ENCODE assay signal across 20 cellular contexts in the genomic region with DNA sequence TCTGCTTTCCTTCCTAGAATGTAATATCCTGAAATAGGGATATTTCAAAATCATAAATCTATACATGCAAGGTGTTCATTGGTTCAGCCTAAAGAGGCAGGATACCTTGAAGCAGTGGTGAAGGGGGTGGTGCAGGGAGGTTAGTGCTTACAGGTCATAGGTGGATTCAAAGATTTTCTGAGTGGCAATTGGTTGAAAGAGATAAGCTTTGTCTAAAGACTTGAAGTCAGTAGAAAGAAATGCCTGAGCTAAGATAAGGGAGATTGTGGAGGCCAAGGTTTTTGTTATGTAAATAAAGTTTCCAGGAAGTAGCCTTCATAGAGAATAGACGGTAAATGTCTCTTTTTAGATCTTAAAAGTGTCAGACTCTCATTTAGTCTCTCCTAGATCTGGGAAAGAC.
"Had no signal": no experiment of that assay in that cellular context is flagged by ENCODE, and none has a peak within 500 bp of the region (broad histone marks: within the 10 kb centered on the region; RNA-seq: fewer than 3 reads in every experiment).

No MANE protein-coding gene starts in this region.

- H3K27me3 ChIP-seq: heart left ventricle, tibial artery had no signal

- H3K4me3 ChIP-seq: heart left ventricle, tibial artery had no signal

- H3K9me3 ChIP-seq: heart left ventricle, tibial artery had no signal

- DNase-seq: activated CD8-positive, alpha-beta memory T cell treated with anti-CD3 and anti-CD28 coated beads, Interleukin-2, amount 50 U/mL, for 4 hours; activated naive CD4-positive, alpha-beta T cell treated with anti-CD3 and anti-CD28 coated beads for 36 hours; activated naive CD8-positive, alpha-beta T cell treated with anti-CD3 and anti-CD28 coated beads, Interleukin-2, amount 10 ng/mL, durations not matched to agents 7 days and 5 days; activated T-cell treated with anti-CD3 and anti-CD28 coated beads, Interleukin-2, amount 50 U/mL, for 24 hours; amniotic stem cell; cerebellar nuclear complex; heart left ventricle; left cardiac atrium; posterior cingulate gyrus; small intestine; stimulated activated CD4-positive, alpha-beta T cell treated with anti-CD3 and anti-CD28 coated beads, Interleukin-2, amount 100 ng/mL, for 24 hours; stimulated activated naive CD8-positive, alpha-beta T cell treated with anti-CD3 and anti-CD28 coated beads, Interleukin-15, amount 100 ng/mL, for 72 hours; T-cell; tibial artery had no signal

- ATAC-seq: heart left ventricle; left cardiac atrium; sciatic nerve; stimulated activated effector memory CD8-positive, alpha-beta T cell treated with anti-CD3 and anti-CD28 coated beads, Interleukin-12 subunit alpha, Interleukin-12 subunit beta, amount 100 ng/mL, for 72 hours; stimulated activated naive CD8-positive, alpha-beta T cell treated with anti-CD3 and anti-CD28 coated beads, Interleukin-15, amount 100 ng/mL, for 72 hours; T-cell had no signal

- H3K4me1 ChIP-seq: heart left ventricle, tibial artery had no signal

- H3K27ac ChIP-seq: heart left ventricle, tibial artery had no signal

- FAIRE-seq: endometrium, islet of Langerhans, small intestine had no signal

- H3K4me3 Mint-ChIP-seq: activated naive CD4-positive, alpha-beta T cell treated with anti-CD3 and anti-CD28 coated beads for 36 hours; activated naive CD8-positive, alpha-beta T cell treated with anti-CD3 and anti-CD28 coated beads, Interleukin-2, amount 10 ng/mL, durations not matched to agents 7 days and 5 days; activated T-cell treated with anti-CD3 and anti-CD28 coated beads, Interleukin-2, amount 50 U/mL, for 24 hours; memory B cell; stimulated activated effector memory CD8-positive, alpha-beta T cell treated with anti-CD3 and anti-CD28 coated beads, Interleukin-12 subunit alpha, Interleukin-12 subunit beta, amount 100 ng/mL, for 72 hours; stimulated activated naive CD8-positive, alpha-beta T cell treated with anti-CD3 and anti-CD28 coated beads, Interleukin-15, amount 100 ng/mL, for 72 hours; T-cell; T-helper 2 cell treated with Interferon-gamma antibody and Interleukin-4, amounts not matched to agents 5 μg/mL and 100 μg/mL, for 36 hours had no signal

- H3K4me1 Mint-ChIP-seq: activated naive CD8-positive, alpha-beta T cell treated with anti-CD3 and anti-CD28 coated beads, Interleukin-2, amount 10 ng/mL, durations not matched to agents 7 days and 5 days; stimulated activated effector memory CD8-positive, alpha-beta T cell treated with anti-CD3 and anti-CD28 coated beads, Interleukin-12 subunit alpha, Interleukin-12 subunit beta, amount 100 ng/mL, for 72 hours; stimulated activated naive CD8-positive, alpha-beta T cell treated with anti-CD3 and anti-CD28 coated beads, Interleukin-15, amount 100 ng/mL, for 72 hours; T-cell had no signal

- H3K36me3 ChIP-seq: heart left ventricle, tibial artery had no signal

- H3K36me3 Mint-ChIP-seq: activated naive CD8-positive, alpha-beta T cell treated with anti-CD3 and anti-CD28 coated beads, Interleukin-2, amount 10 ng/mL, durations not matched to agents 7 days and 5 days; memory B cell; stimulated activated effector memory CD8-positive, alpha-beta T cell treated with anti-CD3 and anti-CD28 coated beads, Interleukin-12 subunit alpha, Interleukin-12 subunit beta, amount 100 ng/mL, for 72 hours; T-cell had no signal

- H3K27ac Mint-ChIP-seq: activated naive CD8-positive, alpha-beta T cell treated with anti-CD3 and anti-CD28 coated beads, Interleukin-2, amount 10 ng/mL, durations not matched to agents 7 days and 5 days; activated T-cell treated with anti-CD3 and anti-CD28 coated beads, Interleukin-2, amount 50 U/mL, for 24 hours; memory B cell; stimulated activated effector memory CD8-positive, alpha-beta T cell treated with anti-CD3 and anti-CD28 coated beads, Interleukin-12 subunit alpha, Interleukin-12 subunit beta, amount 100 ng/mL, for 72 hours; stimulated activated naive CD8-positive, alpha-beta T cell treated with anti-CD3 and anti-CD28 coated beads, Interleukin-15, amount 100 ng/mL, for 72 hours; T-cell; T-helper 2 cell treated with Interferon-gamma antibody and Interleukin-4, amounts not matched to agents 5 μg/mL and 100 μg/mL, for 36 hours had no signal

- H3K27me3 Mint-ChIP-seq: activated naive CD8-positive, alpha-beta T cell treated with anti-CD3 and anti-CD28 coated beads, Interleukin-2, amount 10 ng/mL, durations not matched to agents 7 days and 5 days; activated T-cell treated with anti-CD3 and anti-CD28 coated beads, Interleukin-2, amount 50 U/mL, for 24 hours; memory B cell; stimulated activated naive CD8-positive, alpha-beta T cell treated with anti-CD3 and anti-CD28 coated beads, Interleukin-15, amount 100 ng/mL, for 72 hours; T-cell had no signal

- H3K9me3 Mint-ChIP-seq: activated naive CD8-positive, alpha-beta T cell treated with anti-CD3 and anti-CD28 coated beads, Interleukin-2, amount 10 ng/mL, durations not matched to agents 7 days and 5 days had no signal
